Comparison of ENCODE assay signal across 14 cellular contexts in genomic region chr10:47472072-47472471, GRCh38. TPM values are rescaled to one million over a fixed set of nuclear protein-coding genes. Genes with fewer than 3 reads are reported as not detected.
A peak's percentile ranks its signal among the peaks of the same experiment; 100 is the strongest.
DNase-seq lines count a peak whose midpoint lies in the region; ATAC-seq, FAIRE-seq and TF ChIP-seq lines count a peak whose summit lies in the region.
"Not testable (repeated sequence)": the region's sequence is repeated elsewhere in the genome, so short reads cannot be mapped to it uniquely, and the experiment has no call there.
"Had no signal": no experiment of that assay in that cellular context is flagged by ENCODE, and none has a peak within 500 bp of the region (broad histone marks: within the 10 kb centered on the region; RNA-seq: fewer than 3 reads in every experiment).

No MANE protein-coding gene starts in this region.

- RAD21 ChIA-PET in HCT116 (lab: Charles Lee; ENCODE audit: low non-redundant PET in 1 of 2, low total read pairs in 2 of 2, uncharacterized antibody in 2 of 2, unreplicated experiment in 2 of 2) = not testable (repeated sequence)

- intact Hi-C loops in HCT116 (cut with micrococcal nuclease); Panc1 (cut with micrococcal nuclease; ENCODE audit: unreplicated experiment); body of pancreas (cut with DNase I); Right ventricle myocardium superior (cut with DNase I); left lung (cut with DNase I); pancreas (cut with DNase I): not testable (repeated sequence)

- not testable (repeated sequence) for TF ChIP-seq CTCF in HCT116 (IDR thresholded peaks at IDR 0.05 in 2 of 3, conservative IDR thresholded peaks at IDR 0.05 in 1 of 3; ENCODE audit: borderline replicate concordance in 1 of 3, insufficient read depth in 1 of 3, low read depth in 2 of 3, low read length in 2 of 3); Panc1 (IDR thresholded peaks at IDR 0.05); body of pancreas (IDR thresholded peaks at IDR 0.05); left lung (IDR thresholded peaks at IDR 0.05); pancreas (IDR thresholded peaks at IDR 0.05)

- H3K79me2 ChIP-seq in HCT116 (ENCODE audit: insufficient read depth, low read length) = not testable (repeated sequence)

- H3K9me2 ChIP-seq in HCT116 (ENCODE audit: insufficient read depth) = not testable (repeated sequence)

- POLR2A ChIA-PET in HCT116 (lab: Charles Lee); Panc1 (lab: Charles Lee): not testable (repeated sequence)

- H3K9me3 ChIP-seq in HCT116 (ENCODE audit: control insufficient read depth in 1 of 2, insufficient read depth in 1 of 2, low read depth in 1 of 2, low read length in 2 of 2); Panc1 (ENCODE audit: control insufficient read depth, insufficient read depth, low read depth, low read length); body of pancreas; left lung; pancreas: not testable (repeated sequence)

- BruUV-seq in HCT116 (replicated peaks; lab: Mats Ljungman, UMichigan); Panc1 (replicated peaks; lab: Mats Ljungman, UMichigan): not testable (repeated sequence)

- WGBS in body of pancreas, 2 donors = no CpG with 5 or more reads among the region's 5 CpGs
- no CpG with 5 or more reads among the region's 5 CpGs for WGBS in pancreas, 2 donors

- not testable (repeated sequence) for FAIRE-seq in pancreas (lab: Jason Lieb, UNC)

- not testable (repeated sequence) for TF ChIP-seq POLR2A in HCT116 (IDR thresholded peaks at IDR 0.05; ENCODE audit: borderline replicate concordance, extremely low read depth, insufficient read depth, insufficient read length); body of pancreas (IDR thresholded peaks at IDR 0.05)

- not testable (repeated sequence) for H2AFZ ChIP-seq in HCT116 (ENCODE audit: low read depth, low read length, poor library complexity, severe bottlenecking)

- not testable (repeated sequence) for H3K4me2 ChIP-seq in HCT116 (ENCODE audit: low read length)

- H3K9ac ChIP-seq in HCT116 (ENCODE audit: low read length) = not testable (repeated sequence)

- H3K4me1 ChIP-seq in HCT116 (ENCODE audit: control insufficient read depth in 1 of 2, insufficient read depth in 2 of 2, low read length in 2 of 2); Panc1 (ENCODE audit: control insufficient read depth, insufficient read depth, low read length); body of pancreas; left lung; pancreas: not testable (repeated sequence)

- H3K27ac ChIP-seq in HCT116 (ENCODE audit: low read depth, low read length); Panc1 (ENCODE audit: low read length); body of pancreas; left lung; pancreas: not testable (repeated sequence)

- peak; percentile 47 for ATAC-seq in HCT116
- peak; percentile 31; the same call in 1 of the 2 replicates for ATAC-seq in Panc1
- ATAC-seq in body of pancreas = peak; percentile 45
- ATAC-seq in Right ventricle myocardium superior (ENCODE audit: poor library complexity) = peak; percentile 23
- ATAC-seq in left lung = peak; percentile 76
- peak in 3 of 4 donors; percentile 64 to 75 (median 69) for ATAC-seq in pancreas

- CTCF ChIA-PET in HCT116 (lab: Charles Lee); Panc1 (lab: Charles Lee): not testable (repeated sequence)

- not testable (repeated sequence) for H3K27me3 ChIP-seq in HCT116 (ENCODE audit: insufficient read depth, low read length); Panc1 (ENCODE audit: control insufficient read depth, insufficient read depth, low read length); body of pancreas; left lung; pancreas

- not testable (repeated sequence) for TF ChIP-seq RAD21 in HCT116 (IDR thresholded peaks at IDR 0.05; ENCODE audit: low read depth)

- in situ Hi-C loops in Panc1 (cut with HindIII; ENCODE audit: low pct_unique_long_range_greater_than_20kb, low sequenced_read_pairs) = not testable (repeated sequence)

- not testable (repeated sequence) for DNase-seq in HCT116 (ENCODE audit: low read depth, low spot score); Panc1 (ENCODE audit: low read depth, low spot score); body of pancreas; Right ventricle myocardium superior; left lung; pancreas

- H3K4me3 ChIP-seq in HCT116 (replicated peaks in 1 of 2; ENCODE audit: low read depth in 1 of 2, low read length in 2 of 2); Panc1 (ENCODE audit: low read depth in 2 of 2, low read length in 2 of 2); body of pancreas; left lung; pancreas: not testable (repeated sequence)

- not testable (repeated sequence) for H4K20me1 ChIP-seq in HCT116 (ENCODE audit: insufficient read depth)

- H3K36me3 ChIP-seq in HCT116 (ENCODE audit: control insufficient read depth in 1 of 2, insufficient read depth in 2 of 2, low read length in 2 of 2); Panc1 (ENCODE audit: control insufficient read depth, insufficient read depth, low read length); body of pancreas (replicated peaks in 1 of 2; ENCODE audit: insufficient read depth in 1 of 2, low read depth in 2 of 2); left lung; pancreas: not testable (repeated sequence)

RNA-seq across cellular contexts. Expression of gene ANXA8, which starts 11.8 kb away (rescaled TPM):
- total RNA-seq in HCT116 (2021; ENCODE audit: unreplicated experiment) (0.25 TPM), Panc1 (2021; ENCODE audit: unreplicated experiment) (0.72 TPM), body of pancreas (not detected), Right ventricle myocardium superior (0.24 TPM), left lung (1 to 10 TPM; 3.0 to 7.7 TPM), pancreas (under 1 TPM in 2 of 6 donors, not detected in 4; 0.15 to 0.84 TPM)
- 0.13 TPM in 1 of 2 replicates, not detected in the other for polyA plus RNA-seq in HCT116 (2012)
- polyA plus RNA-seq in Panc1 (2012; ENCODE audit: insufficient read length) = not detected
- polyA plus RNA-seq in pancreas = 1 to 10 TPM in 1 of 2 donors, under 1 TPM in 1; 0.33 to 2.1 TPM
- total RNA-seq: CD4-positive, alpha-beta T cell; GM23338 had no signal
- polyA plus RNA-seq: GM23338 had no signal

RNA-seq across cellular contexts. Expression of gene FAM25G, which starts 19.4 kb away (rescaled TPM):
- total RNA-seq in HCT116 (2021; ENCODE audit: unreplicated experiment) = not detected
- polyA plus RNA-seq in HCT116 (2012) = not detected in 2 replicates
- total RNA-seq in Panc1 (2021; ENCODE audit: unreplicated experiment) = not detected
- not detected for polyA plus RNA-seq in Panc1 (2012; ENCODE audit: insufficient read length)
- total RNA-seq in body of pancreas = not detected
- total RNA-seq in Right ventricle myocardium superior = not detected
- not detected for total RNA-seq in left lung
- not detected for total RNA-seq in pancreas
- not detected for polyA plus RNA-seq in pancreas
- total RNA-seq: Caco-2; CD4-positive, alpha-beta T cell; Daoy; GM23338; HFFc6; HT1080; IMR-90 had no signal
- polyA plus RNA-seq: BJ, GM23338, IMR-90 had no signal

RNA-seq across cellular contexts. Expression of gene AGAP9, which starts 51.4 kb away (rescaled TPM):
- 7.4 TPM for total RNA-seq in HCT116 (2021; ENCODE audit: unreplicated experiment)
- polyA plus RNA-seq in HCT116 (2012) = 5.9 and 7.8 TPM in 2 replicates
- total RNA-seq in Panc1 (2021; ENCODE audit: unreplicated experiment) = 9.9 TPM
- polyA plus RNA-seq in Panc1 (2012; ENCODE audit: insufficient read length) = 7.4 TPM
- total RNA-seq in body of pancreas = 10 to 100 TPM in 1 of 2 donors, 1 to 10 TPM in 1; 3.3 to 19.7 TPM
- total RNA-seq in Right ventricle myocardium superior = 1.3 TPM
- 1 to 10 TPM; 6.3 to 7.8 TPM for total RNA-seq in left lung
- total RNA-seq in pancreas = 10 to 100 TPM in 1 of 6 donors, 1 to 10 TPM in 5; 3.8 to 11.5 (median 8.1) TPM
- 10 to 100 TPM; 20.7 to 35.7 TPM for polyA plus RNA-seq in pancreas

Comparison
In these comparisons a context has a peak if more than half of its experiments do, and no peak if none do; other contexts are left out.
1. ATAC-seq: peak in every context shown above with its lines; median percentile 76 in left lung; 69 in pancreas; 47 in HCT116; 45 in body of pancreas; 31 in Panc1; 23 in Right ventricle myocardium superior.